In the genomic region with DNA sequence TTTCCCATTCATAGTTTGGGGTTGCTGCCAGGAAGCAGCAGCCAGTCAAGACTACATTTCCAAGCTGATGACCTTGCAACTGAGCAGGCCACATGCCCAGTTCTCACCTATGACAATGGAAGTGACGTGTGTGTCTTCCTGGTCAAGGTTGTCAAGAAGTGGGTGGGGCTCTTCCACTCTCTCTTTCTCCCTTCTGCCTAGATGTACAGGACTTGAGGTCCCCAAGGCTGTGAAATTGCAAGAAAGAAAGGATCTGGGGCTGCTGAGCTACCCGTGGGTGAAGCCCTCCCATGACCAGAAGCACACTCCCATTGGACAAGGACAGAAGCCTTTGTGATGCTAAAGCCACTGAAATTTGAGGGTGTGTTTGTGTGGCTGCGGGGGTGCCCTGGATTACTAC, we compare ENCODE assay signal across 40 cellular contexts.
"Had no signal": no experiment of that assay in that cellular context is flagged by ENCODE, and none has a peak within 500 bp of the region (broad histone marks: within the 10 kb centered on the region; RNA-seq: fewer than 3 reads in every experiment).

No MANE protein-coding gene starts in this region.

- H3K27me3 ChIP-seq: adrenal gland, ascending aorta, body of pancreas, brain microvascular endothelial cell, breast epithelium, cardiac muscle cell had no signal

- H3K27ac ChIP-seq: adrenal gland, ascending aorta, body of pancreas, brain microvascular endothelial cell, breast epithelium, cardiac muscle cell had no signal

- H3K27ac Mint-ChIP-seq: activated naive CD4-positive, alpha-beta T cell treated with anti-CD3 and anti-CD28 coated beads for 36 hours; activated naive CD4-positive, alpha-beta T cell treated with anti-CD3 and anti-CD28 coated beads, Interleukin-2, amount 10 ng/mL, durations not matched to agents 7 days and 5 days; activated naive CD4-positive, alpha-beta T cell treated with anti-CD3 and anti-CD28 coated beads, Interleukin-2, amount 50 U/mL, for 24 hours; activated naive CD4-positive, alpha-beta T cell treated with anti-CD3 and anti-CD28 coated beads, Interleukin-2, amount 50 U/mL, for 72 hours; activated naive CD8-positive, alpha-beta T cell; activated naive CD8-positive, alpha-beta T cell treated with anti-CD3 and anti-CD28 coated beads for 36 hours; activated naive CD8-positive, alpha-beta T cell treated with anti-CD3 and anti-CD28 coated beads, Interleukin-2, amount 10 ng/mL, durations not matched to agents 7 days and 5 days; activated naive CD8-positive, alpha-beta T cell treated with anti-CD3 and anti-CD28 coated beads, Interleukin-2, amount 50 U/mL, for 24 hours; activated T-cell treated with anti-CD3 and anti-CD28 coated beads, Interleukin-2, amount 50 U/mL, for 24 hours; activated T-cell treated with anti-CD3 and anti-CD28 coated beads, Interleukin-2, amount 50 U/mL, for 72 hours; activated T-helper 1 cell treated with anti-CD3 and anti-CD28 coated beads, Interleukin-12 subunit alpha, Interleukin-12 subunit beta, Interleukin-2, Interleukin-4 antibody, amounts not matched to agents 30 ng/mL and 10 ng/mL and 1 ng/mL, durations not matched to agents 14 hours and 24 hours and 36 hours; activated T-helper 17 cell treated with anti-CD3 and anti-CD28 coated beads, Interleukin-2, amount 50 U/mL, for 72 hours; activated T-helper 2 cell treated with anti-CD3 and anti-CD28 coated beads, Interferon-gamma antibody, Interleukin-2, Interleukin-4, amounts not matched to agents 10 μg/mL and 5 μg/mL and 100 μg/mL, durations not matched to agents 14 hours and 24 hours and 36 hours; brain had no signal

- H3K4me3 Mint-ChIP-seq: activated naive CD4-positive, alpha-beta T cell treated with anti-CD3 and anti-CD28 coated beads for 36 hours; activated naive CD4-positive, alpha-beta T cell treated with anti-CD3 and anti-CD28 coated beads, Interleukin-2, amount 10 ng/mL, durations not matched to agents 7 days and 5 days; activated naive CD4-positive, alpha-beta T cell treated with anti-CD3 and anti-CD28 coated beads, Interleukin-2, amount 50 U/mL, for 24 hours; activated naive CD8-positive, alpha-beta T cell; activated naive CD8-positive, alpha-beta T cell treated with anti-CD3 and anti-CD28 coated beads for 36 hours; activated naive CD8-positive, alpha-beta T cell treated with anti-CD3 and anti-CD28 coated beads, Interleukin-2, amount 10 ng/mL, durations not matched to agents 7 days and 5 days; activated naive CD8-positive, alpha-beta T cell treated with anti-CD3 and anti-CD28 coated beads, Interleukin-2, amount 50 U/mL, for 24 hours; activated T-cell treated with anti-CD3 and anti-CD28 coated beads, Interleukin-2, amount 50 U/mL, for 24 hours; activated T-cell treated with anti-CD3 and anti-CD28 coated beads, Interleukin-2, amount 50 U/mL, for 4 hours; activated T-cell treated with anti-CD3 and anti-CD28 coated beads, Interleukin-2, amount 50 U/mL, for 72 hours; activated T-helper 1 cell treated with anti-CD3 and anti-CD28 coated beads, Interleukin-12 subunit alpha, Interleukin-12 subunit beta, Interleukin-2, Interleukin-4 antibody, amounts not matched to agents 30 ng/mL and 10 ng/mL and 1 ng/mL, durations not matched to agents 14 hours and 24 hours and 36 hours; activated T-helper 17 cell treated with anti-CD3 and anti-CD28 coated beads, Interleukin-2, amount 50 U/mL, for 72 hours; brain; central memory CD8-positive, alpha-beta T cell had no signal

- H3K9me3 Mint-ChIP-seq: activated naive CD4-positive, alpha-beta T cell treated with anti-CD3 and anti-CD28 coated beads for 36 hours; activated naive CD4-positive, alpha-beta T cell treated with anti-CD3 and anti-CD28 coated beads, Interleukin-2, amount 10 ng/mL, durations not matched to agents 7 days and 5 days; activated naive CD4-positive, alpha-beta T cell treated with anti-CD3 and anti-CD28 coated beads, Interleukin-2, amount 50 U/mL, for 24 hours; activated naive CD4-positive, alpha-beta T cell treated with anti-CD3 and anti-CD28 coated beads, Interleukin-2, amount 50 U/mL, for 72 hours; activated naive CD8-positive, alpha-beta T cell treated with anti-CD3 and anti-CD28 coated beads for 36 hours; activated naive CD8-positive, alpha-beta T cell treated with anti-CD3 and anti-CD28 coated beads, Interleukin-2, amount 10 ng/mL, durations not matched to agents 7 days and 5 days; activated naive CD8-positive, alpha-beta T cell treated with anti-CD3 and anti-CD28 coated beads, Interleukin-2, amount 50 U/mL, for 24 hours; activated T-cell treated with anti-CD3 and anti-CD28 coated beads, Interleukin-2, amount 50 U/mL, for 24 hours; activated T-cell treated with anti-CD3 and anti-CD28 coated beads, Interleukin-2, amount 50 U/mL, for 4 hours; activated T-cell treated with anti-CD3 and anti-CD28 coated beads, Interleukin-2, amount 50 U/mL, for 72 hours; activated T-helper 1 cell treated with anti-CD3 and anti-CD28 coated beads, Interleukin-12 subunit alpha, Interleukin-12 subunit beta, Interleukin-2, Interleukin-4 antibody, amounts not matched to agents 30 ng/mL and 10 ng/mL and 1 ng/mL, durations not matched to agents 14 hours and 24 hours and 36 hours; activated T-helper 17 cell treated with anti-CD3 and anti-CD28 coated beads, Interleukin-2, amount 50 U/mL, for 72 hours; activated T-helper 2 cell treated with anti-CD3 and anti-CD28 coated beads, Interferon-gamma antibody, Interleukin-2, Interleukin-4, amounts not matched to agents 10 μg/mL and 5 μg/mL and 100 μg/mL, durations not matched to agents 14 hours and 24 hours and 36 hours; central memory CD8-positive, alpha-beta T cell had no signal

- FAIRE-seq: astrocyte, bronchial epithelial cell had no signal

- H3K27me3 Mint-ChIP-seq: activated naive CD4-positive, alpha-beta T cell treated with anti-CD3 and anti-CD28 coated beads, Interleukin-2, amount 10 ng/mL, durations not matched to agents 7 days and 5 days had no signal

- H3K36me3 ChIP-seq: adrenal gland, ascending aorta, brain microvascular endothelial cell, breast epithelium, cardiac muscle cell had no signal

- H3K36me3 Mint-ChIP-seq: activated naive CD4-positive, alpha-beta T cell treated with anti-CD3 and anti-CD28 coated beads, Interleukin-2, amount 10 ng/mL, durations not matched to agents 7 days and 5 days; activated naive CD4-positive, alpha-beta T cell treated with anti-CD3 and anti-CD28 coated beads, Interleukin-2, amount 50 U/mL, for 24 hours; activated naive CD4-positive, alpha-beta T cell treated with anti-CD3 and anti-CD28 coated beads, Interleukin-2, amount 50 U/mL, for 72 hours; activated naive CD8-positive, alpha-beta T cell; activated naive CD8-positive, alpha-beta T cell treated with anti-CD3 and anti-CD28 coated beads for 36 hours; activated naive CD8-positive, alpha-beta T cell treated with anti-CD3 and anti-CD28 coated beads, Interleukin-2, amount 10 ng/mL, durations not matched to agents 7 days and 5 days; brain had no signal

- DNase-seq: activated effector memory CD4-positive, alpha-beta T cell treated with anti-CD3 and anti-CD28 coated beads, Interleukin-2, amount 50 U/mL, for 16 hours; activated effector memory CD4-positive, alpha-beta T cell treated with Interleukin-2 at 50 U/mL for 16 hours; activated gamma-delta T cell; activated gamma-delta T cell treated with Interleukin-2 at 50 U/mL for 16 hours; activated naive CD4-positive, alpha-beta T cell; activated naive CD4-positive, alpha-beta T cell treated with anti-CD3 and anti-CD28 coated beads for 36 hours; activated naive CD4-positive, alpha-beta T cell treated with anti-CD3 and anti-CD28 coated beads, Interleukin-2, amount 10 ng/mL, durations not matched to agents 7 days and 5 days; activated naive CD4-positive, alpha-beta T cell treated with anti-CD3 and anti-CD28 coated beads, Interleukin-2, amount 50 U/mL, for 16 hours; activated naive CD4-positive, alpha-beta T cell treated with Interleukin-2 at 50 U/mL for 16 hours; activated naive CD8-positive, alpha-beta T cell treated with anti-CD3 and anti-CD28 coated beads for 36 hours; activated naive CD8-positive, alpha-beta T cell treated with anti-CD3 and anti-CD28 coated beads, Interleukin-2, amount 10 ng/mL, durations not matched to agents 7 days and 5 days; activated naive CD8-positive, alpha-beta T cell treated with anti-CD3 and anti-CD28 coated beads, Interleukin-2, amount 50 U/mL, for 24 hours; activated T-cell treated with anti-CD3 and anti-CD28 coated beads, Interleukin-2, amount 50 U/mL, for 1 hour; activated T-cell treated with anti-CD3 and anti-CD28 coated beads, Interleukin-2, amount 50 U/mL, for 24 hours; activated T-cell treated with anti-CD3 and anti-CD28 coated beads, Interleukin-2, amount 50 U/mL, for 4 hours; activated T-cell treated with anti-CD3 and anti-CD28 coated beads, Interleukin-2, amount 50 U/mL, for 48 hours; activated T-cell treated with anti-CD3 and anti-CD28 coated beads, Interleukin-2, amount 50 U/mL, for 72 hours; adrenal gland; amniotic stem cell; amygdala; anterior cingulate cortex; aorta; body of pancreas; brain microvascular endothelial cell; caudate nucleus; central memory CD4-positive, alpha-beta T cell; cerebellar nuclear complex had no signal

- H3K4me1 Mint-ChIP-seq: activated naive CD4-positive, alpha-beta T cell treated with anti-CD3 and anti-CD28 coated beads, Interleukin-2, amount 10 ng/mL, durations not matched to agents 7 days and 5 days; activated naive CD4-positive, alpha-beta T cell treated with anti-CD3 and anti-CD28 coated beads, Interleukin-2, amount 50 U/mL, for 24 hours; activated naive CD8-positive, alpha-beta T cell treated with anti-CD3 and anti-CD28 coated beads for 36 hours; activated naive CD8-positive, alpha-beta T cell treated with anti-CD3 and anti-CD28 coated beads, Interleukin-2, amount 10 ng/mL, durations not matched to agents 7 days and 5 days; activated naive CD8-positive, alpha-beta T cell treated with anti-CD3 and anti-CD28 coated beads, Interleukin-2, amount 50 U/mL, for 24 hours; activated T-helper 17 cell treated with anti-CD3 and anti-CD28 coated beads, Interleukin-2, amount 50 U/mL, for 72 hours; brain; central memory CD8-positive, alpha-beta T cell had no signal

- H3K4me3 ChIP-seq: adrenal gland, ascending aorta, body of pancreas, breast epithelium, cardiac muscle cell had no signal

- ATAC-seq: activated naive CD4-positive, alpha-beta T cell treated with anti-CD3 and anti-CD28 coated beads, Interleukin-2, amount 50 U/mL, for 72 hours; activated naive CD8-positive, alpha-beta T cell treated with anti-CD3 and anti-CD28 coated beads, Interleukin-2, amount 50 U/mL, for 24 hours; activated T-cell treated with anti-CD3 and anti-CD28 coated beads, Interleukin-2, amount 50 U/mL, for 4 hours; activated T-cell treated with anti-CD3 and anti-CD28 coated beads, Interleukin-2, amount 50 U/mL, for 72 hours; activated T-helper 17 cell treated with anti-CD3 and anti-CD28 coated beads, Interleukin-2, amount 50 U/mL, for 72 hours; body of pancreas had no signal

- H3K9me3 ChIP-seq: adrenal gland, ascending aorta, body of pancreas, breast epithelium had no signal

- H3K4me1 ChIP-seq: adrenal gland, ascending aorta, body of pancreas, breast epithelium had no signal
